In genomic region chr2:16615246-16615645, GRCh38 we compare ENCODE assay signal across 20 cellular contexts.
"Had no signal": no experiment of that assay in that cellular context is flagged by ENCODE, and none has a peak within 500 bp of the region (broad histone marks: within the 10 kb centered on the region; RNA-seq: fewer than 3 reads in every experiment).

No MANE protein-coding gene starts in this region.

- DNase-seq: activated B cell treated with CpG ODN at 0.5 μM for 24 hours; activated CD4-positive, alpha-beta T cell treated with anti-CD3 and anti-CD28 coated beads, Interleukin-2, amount 50 U/mL, for 1 hour; activated CD8-positive, alpha-beta T cell treated with anti-CD3 and anti-CD28 coated beads for 36 hours; activated naive CD4-positive, alpha-beta T cell; activated T-cell treated with anti-CD3 and anti-CD28 coated beads, Interleukin-2, amount 50 U/mL, for 48 hours; colonic mucosa; foreskin fibroblast; pancreas; retina; stimulated activated CD4-positive, alpha-beta T cell treated with anti-CD3 and anti-CD28 coated beads, Interleukin-12 subunit alpha, Interleukin-12 subunit beta, amount 100 ng/mL, for 4 hours; stimulated activated CD4-positive, alpha-beta T cell treated with anti-CD3 and anti-CD28 coated beads, Interleukin-4, amount 100 ng/mL, for 1 hour; T-cell had no signal

- FAIRE-seq: pancreas had no signal

- ATAC-seq: activated CD8-positive, alpha-beta T cell treated with anti-CD3 and anti-CD28 coated beads for 36 hours; activated naive CD4-positive, alpha-beta T cell treated with anti-CD3 and anti-CD28 coated beads, Interleukin-2, amount 50 U/mL, for 72 hours; esophagus mucosa; pancreas; sciatic nerve; T-cell had no signal

- H3K9me3 ChIP-seq: colonic mucosa, pancreas, prostate gland, suprapubic skin, tibial nerve had no signal

- H3K4me3 ChIP-seq: colonic mucosa, lung, pancreas, prostate gland, skin epidermis, suprapubic skin, tibial nerve had no signal

- H3K27ac ChIP-seq: colonic mucosa, pancreas, prostate gland, suprapubic skin, tibial nerve had no signal

- H3K4me1 ChIP-seq: pancreas had no signal

- H3K27me3 ChIP-seq: colonic mucosa, pancreas, suprapubic skin, tibial nerve had no signal

- H3K36me3 ChIP-seq: colonic mucosa, pancreas, prostate gland, suprapubic skin, tibial nerve had no signal
